19 cellular contexts compared by ENCODE assay signal in the genomic region with DNA sequence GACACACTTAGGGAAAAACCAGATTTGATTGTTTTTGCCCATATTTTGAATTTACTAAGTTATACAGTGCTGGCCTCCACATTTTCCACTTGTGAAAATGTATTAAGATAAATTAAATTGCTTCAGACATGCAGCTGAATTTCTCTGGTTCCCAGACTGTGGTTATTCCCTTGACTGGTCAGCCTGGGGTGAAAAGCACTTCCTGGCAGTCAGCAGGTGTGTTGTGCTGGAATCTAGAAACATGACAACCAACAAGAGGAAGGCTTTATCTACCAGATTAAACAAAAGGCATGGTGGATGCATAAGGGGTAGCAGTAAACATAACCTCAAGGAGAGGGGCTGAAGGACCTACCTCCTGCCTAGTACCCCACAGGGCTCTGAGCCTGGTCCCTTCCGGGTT.
DNase-seq lines count a peak whose midpoint lies in the region; ATAC-seq and TF ChIP-seq lines count a peak whose summit lies in the region.
"Had no signal": no experiment of that assay in that cellular context is flagged by ENCODE, and none has a peak within 500 bp of the region (broad histone marks: within the 10 kb centered on the region; RNA-seq: fewer than 3 reads in every experiment).

No MANE protein-coding gene starts in this region.

- peaks cover 0 to 5% (median 0%) of the 10 kb centered on the region in 11 experiments; a peak in 1 of 22 replicates for H4K20me1 ChIP-seq in BLaER1 treated with 17β-estradiol and CSF1 and Interleukin-3, amounts not matched to agents 10 nM and 100 nM
- no peaks in the 10 kb centered on the region for H4K20me1 ChIP-seq in SK-N-SH (ENCODE audit: insufficient read depth)

- H3K9me3 ChIP-seq in BLaER1 treated with 17β-estradiol and CSF1 and Interleukin-3, amounts not matched to agents 10 nM and 100 nM (replicated peaks in 1 of 11) = no peaks in the 10 kb centered on the region
- H3K9me3 ChIP-seq in SK-N-SH = no peaks in the 10 kb centered on the region
- no peaks in the 10 kb centered on the region for H3K9me3 ChIP-seq in gastroesophageal sphincter
- H3K9me3 ChIP-seq in trophoblast cell (ENCODE audit: insufficient read depth, low read depth, low read length) = no peaks in the 10 kb centered on the region
- H3K9me3 ChIP-seq: upper lobe of right lung had no signal

- H2BK120ac ChIP-seq in trophoblast cell (ENCODE audit: insufficient read depth, low read length, poor library complexity) = no peak overlapping the region

- H2AFZ ChIP-seq in SK-N-SH (ENCODE audit: low read depth) (no peak overlapping the region), trophoblast cell (ENCODE audit: insufficient read depth, low read length, poor library complexity) (no peak overlapping the region)
- H2AFZ ChIP-seq: neural progenitor cell had no signal

- CTCF ChIA-PET in SK-N-SH (lab: Yijun Ruan, JAX) = interaction anchor here (1.4 to 1.7 kb wide), 2 partner anchors 104 to 107 kb away, joined by 3 to 5 read pairs; no protein-coding TSS in a partner anchor

- peaks cover 2% of the 10 kb centered on the region for H3K27me3 Mint-ChIP-seq in endothelial cell (ENCODE audit: unreplicated experiment)

- TF ChIP-seq EP300 in SK-N-SH (IDR thresholded peaks at IDR 0.05; ENCODE audit: borderline replicate concordance in 1 of 2, low read depth in 1 of 2, low read length in 1 of 2) = no peak
- no peak for TF ChIP-seq EP300 in gastroesophageal sphincter (IDR thresholded peaks at IDR 0.05)

- TF ChIP-seq CTCF in SK-N-SH (IDR thresholded peaks at IDR 0.05) (no peak), gastroesophageal sphincter (IDR thresholded peaks at IDR 0.05) (no peak), lower leg skin (IDR thresholded peaks at IDR 0.05) (no peak), endothelial cell (IDR thresholded peaks at IDR 0.05; ENCODE audit: unreplicated experiment) (no peak), GM10266 (IDR thresholded peaks at IDR 0.05; ENCODE audit: control insufficient read depth, insufficient read depth, low read depth, missing control alignments) (no peak)

- H3K4me3 ChIP-seq in BLaER1 treated with 17β-estradiol and CSF1 and Interleukin-3, amounts not matched to agents 10 nM and 100 nM = no peak overlapping the region
- H3K4me3 ChIP-seq in SK-N-SH (ENCODE audit: low read depth in 2 of 2, low read length in 1 of 2) (no peak overlapping the region), gastroesophageal sphincter (no peak overlapping the region), trophoblast cell (ENCODE audit: low read depth, low read length) (no peak overlapping the region), lower leg skin (ENCODE audit: low read depth, poor library complexity, severe bottlenecking) (no peak overlapping the region)
- H3K4me3 ChIP-seq: neural progenitor cell, upper lobe of right lung had no signal

- no peak overlapping the region for H2BK12ac ChIP-seq in trophoblast cell (ENCODE audit: low read length)

- H3K27ac ChIP-seq in BLaER1 treated with 17β-estradiol and CSF1 and Interleukin-3, amounts not matched to agents 10 nM and 100 nM = peak overlapping the region in 4 of 11 experiments; percentile 32 to 60 (median 42); a peak in 7 of 22 replicates
- H3K27ac ChIP-seq in SK-N-SH (ENCODE audit: low read depth in 2 of 2, low read length in 1 of 2) (peak overlapping the region; percentile 69 to 72), gastroesophageal sphincter (peak overlapping the region; percentile 11 to 49 (median 45)), trophoblast cell (ENCODE audit: low read depth, low read length) (no peak overlapping the region)
- H3K27ac ChIP-seq: neural progenitor cell, upper lobe of right lung, WERI-Rb-1 had no signal

- no peaks in the 10 kb centered on the region for H3K9me3 Mint-ChIP-seq in endothelial cell (ENCODE audit: unreplicated experiment)
- H3K9me3 Mint-ChIP-seq: mesothelial cell of epicardium; stimulated activated naive B cell treated with anti-CD40 and anti-IgM and Interleukin-4, amounts not matched to agents 10 μg/mL and 1 μg/mL and 100 μg/mL, for 72 hours had no signal

- H3K27me3 ChIP-seq in BLaER1 treated with 17β-estradiol and CSF1 and Interleukin-3, amounts not matched to agents 10 nM and 100 nM = 0 out of 22 replicates have a peak, but pooled peaks cover 0 to 4% (median 0%) of the 10 kb centered on the region in 11 experiments
- H3K27me3 ChIP-seq in SK-N-SH (ENCODE audit: insufficient read depth) = no peaks in the 10 kb centered on the region
- H3K27me3 ChIP-seq in gastroesophageal sphincter = no peaks in the 10 kb centered on the region
- no peaks in the 10 kb centered on the region for H3K27me3 ChIP-seq in trophoblast cell (ENCODE audit: insufficient read depth, low read length)
- H3K27me3 ChIP-seq: neural progenitor cell, upper lobe of right lung had no signal

- 100% methylated on average over 1 of the region's 1 CpG for WGBS in SK-N-SH (ENCODE audit: low lambda C conversion rate)
- 20 to 33% methylated on average over 1 of the region's 1 CpG for WGBS in gastroesophageal sphincter (ENCODE audit: low coverage in 1 of 2), 2 donors
- no CpG with 5 or more reads among the region's 1 CpG for WGBS in trophoblast cell (ENCODE audit: extremely low coverage, insufficient coverage, insufficient read length)
- 78 to 87% methylated on average over 1 of the region's 1 CpG for WGBS in lower leg skin, 2 donors

- no peak overlapping the region for H4K8ac ChIP-seq in trophoblast cell (ENCODE audit: low read depth, low read length)

- peaks cover 2% of the 10 kb centered on the region for H3K79me1 ChIP-seq in trophoblast cell (ENCODE audit: low read length)

- H3K4me1 Mint-ChIP-seq in endothelial cell (ENCODE audit: unreplicated experiment) = peaks cover 25% of the 10 kb centered on the region

- TF ChIP-seq POLR2A in gastroesophageal sphincter (IDR thresholded peaks at IDR 0.05) (no peak), lower leg skin (IDR thresholded peaks at IDR 0.05) (no peak)

- no peak for TF ChIP-seq RAD21 in SK-N-SH (IDR thresholded peaks at IDR 0.05; ENCODE audit: low read length)

- H4K12ac ChIP-seq in trophoblast cell (ENCODE audit: low read depth, low read length) = no peak overlapping the region

- peak overlapping the region; percentile 49 to 84 (median 71) for H3K4me2 ChIP-seq in BLaER1 treated with 17β-estradiol and CSF1 and Interleukin-3, amounts not matched to agents 10 nM and 100 nM
- no peak overlapping the region for H3K4me2 ChIP-seq in SK-N-SH
- H3K4me2 ChIP-seq in trophoblast cell (ENCODE audit: low read length) = no peak overlapping the region
- H3K4me2 ChIP-seq: neural progenitor cell had no signal

- no peak overlapping the region for H3K14ac ChIP-seq in trophoblast cell (ENCODE audit: low read length)

- peak overlapping the region in 1 of 11 experiments; percentile 30; a peak in 1 of 22 replicates for H3K9ac ChIP-seq in BLaER1 treated with 17β-estradiol and CSF1 and Interleukin-3, amounts not matched to agents 10 nM and 100 nM
- H3K9ac ChIP-seq in SK-N-SH = no peak overlapping the region
- no peak overlapping the region for H3K9ac ChIP-seq in trophoblast cell (ENCODE audit: low read length)
- H3K9ac ChIP-seq: neural progenitor cell had no signal

- no peak overlapping the region for H2BK5ac ChIP-seq in trophoblast cell (ENCODE audit: low read depth, low read length, poor library complexity)

- H3K4ac ChIP-seq in trophoblast cell (ENCODE audit: low read depth, low read length) = no peak overlapping the region

- no peak overlapping the region for H3K27ac Mint-ChIP-seq in endothelial cell (ENCODE audit: unreplicated experiment)
- H3K27ac Mint-ChIP-seq: CD4-positive, alpha-beta memory T cell; neural progenitor cell; stimulated activated naive B cell treated with anti-CD40 and anti-IgM and Interleukin-4, amounts not matched to agents 10 μg/mL and 1 μg/mL and 100 μg/mL, for 72 hours had no signal

- ATAC-seq in gastroesophageal sphincter = no peak
- ATAC-seq: stimulated activated naive B cell treated with anti-CD40 and anti-IgM and Interleukin-4, amounts not matched to agents 10 μg/mL and 1 μg/mL and 100 μg/mL, for 72 hours; upper lobe of right lung had no signal

- no peak overlapping the region for H4K91ac ChIP-seq in trophoblast cell (ENCODE audit: low read depth, low read length)

- H3K4me1 ChIP-seq in BLaER1 treated with 17β-estradiol and CSF1 and Interleukin-3, amounts not matched to agents 10 nM and 100 nM = peaks cover 29 to 50% (median 34%) of the 10 kb centered on the region in 10 experiments
- H3K4me1 ChIP-seq in SK-N-SH (ENCODE audit: control insufficient read depth in 1 of 2, insufficient read depth in 2 of 2, low read depth in 1 of 2, low read length in 1 of 2) = peaks cover 0 to 7% of the 10 kb centered on the region in 2 experiments; a peak in 2 of 4 replicates
- peaks cover 7 to 34% (median 9%) of the 10 kb centered on the region in 3 donors for H3K4me1 ChIP-seq in gastroesophageal sphincter
- H3K4me1 ChIP-seq in trophoblast cell (ENCODE audit: control insufficient read depth in 1 of 2, insufficient read depth in 2 of 2, low read length in 2 of 2) = peaks cover 0 to 5% of the 10 kb centered on the region in 2 experiments

- H2AK5ac ChIP-seq in trophoblast cell (ENCODE audit: low read length) = no peak overlapping the region

- POLR2A ChIA-PET in SK-N-SH (lab: Yijun Ruan, JAX) = no interaction called here

- H3K9me2 ChIP-seq in SK-N-SH = no peaks in the 10 kb centered on the region

- H3K36me3 ChIP-seq in BLaER1 treated with 17β-estradiol and CSF1 and Interleukin-3, amounts not matched to agents 10 nM and 100 nM = no peaks in the 10 kb centered on the region
- H3K36me3 ChIP-seq in SK-N-SH (replicated peaks in 1 of 2; ENCODE audit: control insufficient read depth in 1 of 2, insufficient read depth in 2 of 2, low read length in 1 of 2) (no peaks in the 10 kb centered on the region), gastroesophageal sphincter (no peaks in the 10 kb centered on the region), trophoblast cell (ENCODE audit: control insufficient read depth in 1 of 2, insufficient read depth in 2 of 2, low read length in 2 of 2) (no peaks in the 10 kb centered on the region)
- H3K36me3 ChIP-seq: neural progenitor cell, upper lobe of right lung, WERI-Rb-1 had no signal

- no peaks in the 10 kb centered on the region for H3K36me3 Mint-ChIP-seq in endothelial cell (ENCODE audit: low read depth, unreplicated experiment)
- H3K36me3 Mint-ChIP-seq: CD4-positive, alpha-beta memory T cell; mesothelial cell of epicardium; neural progenitor cell; stimulated activated naive B cell treated with anti-CD40 and anti-IgM and Interleukin-4, amounts not matched to agents 10 μg/mL and 1 μg/mL and 100 μg/mL, for 72 hours had no signal

- H3K18ac ChIP-seq in trophoblast cell (ENCODE audit: low read length) = no peak overlapping the region

- intact Hi-C loops in lower leg skin (cut with DNase I; ENCODE audit: low total_unique reads) = no loop called here

- H3K23ac ChIP-seq in trophoblast cell (ENCODE audit: low read length) = peak overlapping the region; percentile 22

- DNase-seq in SK-N-SH = no peak
- DNase-seq in trophoblast cell = no peak
- DNase-seq in lower leg skin (ENCODE audit: low spot score in 2 of 2) = no peak
- DNase-seq in endothelial cell (ENCODE audit: low spot score) = no peak
- no peak for DNase-seq in mesenteric fat pad (ENCODE audit: low spot score)
- no peak for DNase-seq in GM10266 (ENCODE audit: extremely low spot score)
- DNase-seq: activated CD4-positive, alpha-beta T cell treated with anti-CD3 and anti-CD28 coated beads, Interleukin-2, amount 50 U/mL, for 4 hours; activated naive CD4-positive, alpha-beta T cell treated with Interleukin-2 at 50 U/mL for 16 hours; CD4-positive, alpha-beta memory T cell; GOT3; NCI-H2227 treated with DMSO at 0.1 percent for 48 hours; NK-92 treated with Interleukin-12 subunit alpha and Interleukin-12 subunit beta, amount 100 ng/mL, for 24 hours; stimulated activated naive B cell treated with anti-CD40 and anti-IgM and Interleukin-4, amounts not matched to agents 10 μg/mL and 1 μg/mL and 100 μg/mL, for 72 hours; upper lobe of right lung; WERI-Rb-1 had no signal

- H3K79me2 ChIP-seq in SK-N-SH (ENCODE audit: insufficient read depth) (no peaks in the 10 kb centered on the region), trophoblast cell (ENCODE audit: control insufficient read depth, insufficient read depth, low read length, poor library complexity) (no peaks in the 10 kb centered on the region)

- peaks cover 6% of the 10 kb centered on the region for H3F3A ChIP-seq in SK-N-SH (replicated peaks; ENCODE audit: insufficient read depth)

- H3K4me3 Mint-ChIP-seq in endothelial cell (ENCODE audit: unreplicated experiment) = no peak overlapping the region
- H3K4me3 Mint-ChIP-seq: CD4-positive, alpha-beta memory T cell; mesothelial cell of epicardium; neural progenitor cell; stimulated activated naive B cell treated with anti-CD40 and anti-IgM and Interleukin-4, amounts not matched to agents 10 μg/mL and 1 μg/mL and 100 μg/mL, for 72 hours had no signal

Comparison
In these comparisons a context has a peak if more than half of its experiments do, and no peak if none do; other contexts are left out.
1. H3K4me2 ChIP-seq: peak in BLaER1 treated with 17β-estradiol and CSF1 and Interleukin-3, amounts not matched to agents 10 nM and 100 nM (11 of 11); none in SK-N-SH (single experiment) and trophoblast cell (single experiment).